Comparison of ENCODE assay signal across 2 cellular contexts in the genomic region with DNA sequence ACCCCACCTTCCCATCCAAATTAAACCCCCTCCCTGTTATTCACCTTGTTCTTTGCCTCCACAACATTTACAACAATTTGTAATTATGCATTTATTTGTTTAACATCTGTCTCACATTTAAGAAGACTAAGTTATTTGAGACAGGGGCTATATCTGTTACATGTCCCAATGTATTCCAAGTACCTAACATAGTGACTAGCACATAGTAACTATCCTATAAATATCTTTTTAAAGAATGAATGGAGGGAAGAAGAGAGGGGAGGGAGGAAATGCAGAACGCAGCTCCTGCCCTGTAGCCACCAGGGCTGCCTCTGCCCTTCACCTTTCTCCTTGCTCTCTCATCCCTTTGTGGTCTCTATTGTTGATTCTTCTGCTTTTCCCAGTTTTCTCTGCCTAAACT.
TF ChIP-seq lines count a peak whose summit lies in the region.

No MANE protein-coding gene starts in this region.

TF ChIP-seq in GM23338, 12 proteins besides CTCF, POLR2A, EP300 and RAD21 (continued from another document):
- TF ChIP-seq, protein P1, sequence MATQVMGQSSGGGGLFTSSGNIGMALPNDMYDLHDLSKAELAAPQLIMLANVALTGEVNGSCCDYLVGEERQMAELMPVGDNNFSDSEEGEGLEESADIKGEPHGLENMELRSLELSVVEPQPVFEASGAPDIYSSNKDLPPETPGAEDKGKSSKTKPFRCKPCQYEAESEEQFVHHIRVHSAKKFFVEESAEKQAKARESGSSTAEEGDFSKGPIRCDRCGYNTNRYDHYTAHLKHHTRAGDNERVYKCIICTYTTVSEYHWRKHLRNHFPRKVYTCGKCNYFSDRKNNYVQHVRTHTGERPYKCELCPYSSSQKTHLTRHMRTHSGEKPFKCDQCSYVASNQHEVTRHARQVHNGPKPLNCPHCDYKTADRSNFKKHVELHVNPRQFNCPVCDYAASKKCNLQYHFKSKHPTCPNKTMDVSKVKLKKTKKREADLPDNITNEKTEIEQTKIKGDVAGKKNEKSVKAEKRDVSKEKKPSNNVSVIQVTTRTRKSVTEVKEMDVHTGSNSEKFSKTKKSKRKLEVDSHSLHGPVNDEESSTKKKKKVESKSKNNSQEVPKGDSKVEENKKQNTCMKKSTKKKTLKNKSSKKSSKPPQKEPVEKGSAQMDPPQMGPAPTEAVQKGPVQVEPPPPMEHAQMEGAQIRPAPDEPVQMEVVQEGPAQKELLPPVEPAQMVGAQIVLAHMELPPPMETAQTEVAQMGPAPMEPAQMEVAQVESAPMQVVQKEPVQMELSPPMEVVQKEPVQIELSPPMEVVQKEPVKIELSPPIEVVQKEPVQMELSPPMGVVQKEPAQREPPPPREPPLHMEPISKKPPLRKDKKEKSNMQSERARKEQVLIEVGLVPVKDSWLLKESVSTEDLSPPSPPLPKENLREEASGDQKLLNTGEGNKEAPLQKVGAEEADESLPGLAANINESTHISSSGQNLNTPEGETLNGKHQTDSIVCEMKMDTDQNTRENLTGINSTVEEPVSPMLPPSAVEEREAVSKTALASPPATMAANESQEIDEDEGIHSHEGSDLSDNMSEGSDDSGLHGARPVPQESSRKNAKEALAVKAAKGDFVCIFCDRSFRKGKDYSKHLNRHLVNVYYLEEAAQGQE (IDR thresholded peaks at IDR 0.05; ENCODE audit: unreplicated experiment) = no peak

TF ChIP-seq in WTC11, 78 proteins besides CTCF, POLR2A, EP300 and RAD21 (continued from another document):
- no peak for TF ChIP-seq KAT7 (CRISPR knock-in tag; IDR thresholded peaks at IDR 0.05; ENCODE audit: borderline replicate concordance)
- TF ChIP-seq TEAD1 (CRISPR knock-in tag; IDR thresholded peaks at IDR 0.05) = no peak
- TF ChIP-seq RORB (CRISPR knock-in tag; IDR thresholded peaks at IDR 0.05) = no peak
- no peak for TF ChIP-seq SMAD4 (CRISPR knock-in tag; IDR thresholded peaks at IDR 0.05)
- TF ChIP-seq HMGXB4 (CRISPR knock-in tag; IDR thresholded peaks at IDR 0.05) = no peak
- TF ChIP-seq, protein P2, sequence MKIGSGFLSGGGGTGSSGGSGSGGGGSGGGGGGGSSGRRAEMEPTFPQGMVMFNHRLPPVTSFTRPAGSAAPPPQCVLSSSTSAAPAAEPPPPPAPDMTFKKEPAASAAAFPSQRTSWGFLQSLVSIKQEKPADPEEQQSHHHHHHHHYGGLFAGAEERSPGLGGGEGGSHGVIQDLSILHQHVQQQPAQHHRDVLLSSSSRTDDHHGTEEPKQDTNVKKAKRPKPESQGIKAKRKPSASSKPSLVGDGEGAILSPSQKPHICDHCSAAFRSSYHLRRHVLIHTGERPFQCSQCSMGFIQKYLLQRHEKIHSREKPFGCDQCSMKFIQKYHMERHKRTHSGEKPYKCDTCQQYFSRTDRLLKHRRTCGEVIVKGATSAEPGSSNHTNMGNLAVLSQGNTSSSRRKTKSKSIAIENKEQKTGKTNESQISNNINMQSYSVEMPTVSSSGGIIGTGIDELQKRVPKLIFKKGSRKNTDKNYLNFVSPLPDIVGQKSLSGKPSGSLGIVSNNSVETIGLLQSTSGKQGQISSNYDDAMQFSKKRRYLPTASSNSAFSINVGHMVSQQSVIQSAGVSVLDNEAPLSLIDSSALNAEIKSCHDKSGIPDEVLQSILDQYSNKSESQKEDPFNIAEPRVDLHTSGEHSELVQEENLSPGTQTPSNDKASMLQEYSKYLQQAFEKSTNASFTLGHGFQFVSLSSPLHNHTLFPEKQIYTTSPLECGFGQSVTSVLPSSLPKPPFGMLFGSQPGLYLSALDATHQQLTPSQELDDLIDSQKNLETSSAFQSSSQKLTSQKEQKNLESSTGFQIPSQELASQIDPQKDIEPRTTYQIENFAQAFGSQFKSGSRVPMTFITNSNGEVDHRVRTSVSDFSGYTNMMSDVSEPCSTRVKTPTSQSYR (CRISPR knock-in tag; IDR thresholded peaks at IDR 0.05) = no peak
- no peak for TF ChIP-seq ZBTB43 (CRISPR knock-in tag; IDR thresholded peaks at IDR 0.05)
- TF ChIP-seq, protein P3, sequence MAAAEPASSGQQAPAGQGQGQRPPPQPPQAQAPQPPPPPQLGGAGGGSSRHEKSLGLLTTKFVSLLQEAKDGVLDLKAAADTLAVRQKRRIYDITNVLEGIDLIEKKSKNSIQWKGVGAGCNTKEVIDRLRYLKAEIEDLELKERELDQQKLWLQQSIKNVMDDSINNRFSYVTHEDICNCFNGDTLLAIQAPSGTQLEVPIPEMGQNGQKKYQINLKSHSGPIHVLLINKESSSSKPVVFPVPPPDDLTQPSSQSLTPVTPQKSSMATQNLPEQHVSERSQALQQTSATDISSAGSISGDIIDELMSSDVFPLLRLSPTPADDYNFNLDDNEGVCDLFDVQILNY (CRISPR knock-in tag; IDR thresholded peaks at IDR 0.05) = no peak
- TF ChIP-seq JAZF1 (CRISPR knock-in tag; IDR thresholded peaks at IDR 0.05) = no peak
- TF ChIP-seq SMAD3 (CRISPR knock-in tag; IDR thresholded peaks at IDR 0.05; ENCODE audit: borderline replicate concordance) = no peak
- TF ChIP-seq CREB1 (CRISPR knock-in tag; IDR thresholded peaks at IDR 0.05) = no peak
- no peak for TF ChIP-seq ZNF512 (CRISPR knock-in tag; IDR thresholded peaks at IDR 0.05; ENCODE audit: borderline replicate concordance)
- TF ChIP-seq, protein P4, sequence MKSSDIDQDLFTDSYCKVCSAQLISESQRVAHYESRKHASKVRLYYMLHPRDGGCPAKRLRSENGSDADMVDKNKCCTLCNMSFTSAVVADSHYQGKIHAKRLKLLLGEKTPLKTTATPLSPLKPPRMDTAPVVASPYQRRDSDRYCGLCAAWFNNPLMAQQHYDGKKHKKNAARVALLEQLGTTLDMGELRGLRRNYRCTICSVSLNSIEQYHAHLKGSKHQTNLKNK (CRISPR knock-in tag; IDR thresholded peaks at IDR 0.05) = no peak
- TF ChIP-seq, protein P5, sequence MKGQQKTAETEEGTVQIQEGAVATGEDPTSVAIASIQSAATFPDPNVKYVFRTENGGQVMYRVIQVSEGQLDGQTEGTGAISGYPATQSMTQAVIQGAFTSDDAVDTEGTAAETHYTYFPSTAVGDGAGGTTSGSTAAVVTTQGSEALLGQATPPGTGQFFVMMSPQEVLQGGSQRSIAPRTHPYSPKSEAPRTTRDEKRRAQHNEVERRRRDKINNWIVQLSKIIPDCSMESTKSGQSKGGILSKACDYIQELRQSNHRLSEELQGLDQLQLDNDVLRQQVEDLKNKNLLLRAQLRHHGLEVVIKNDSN (CRISPR knock-in tag; IDR thresholded peaks at IDR 0.05) = no peak
- no peak for TF ChIP-seq ZNF219 (CRISPR knock-in tag; IDR thresholded peaks at IDR 0.05; ENCODE audit: borderline replicate concordance)
